In genomic region chr15:74432968-74433591, GRCh38 we compare ENCODE assay signal across 8 cellular contexts. TPM values are rescaled to one million over a fixed set of nuclear protein-coding genes. Genes with fewer than 3 reads are reported as not detected.
DNase-seq lines count a peak whose midpoint lies in the region; ATAC-seq and TF ChIP-seq lines count a peak whose summit lies in the region.

No MANE protein-coding gene starts in this region.

- peaks cover 0 to 24% (median 17%) of the 10 kb centered on the region in 4 donors for H3K4me1 ChIP-seq in Peyer's patch

- no peak for DNase-seq in activated CD4-positive, alpha-beta T cell treated with anti-CD3 and anti-CD28 coated beads, Interleukin-2, amount 10 ng/mL, durations not matched to agents 7 days and 5 days
- DNase-seq in activated CD4-positive, alpha-beta T cell treated with anti-CD3 and anti-CD28 coated beads, Interleukin-2, amount 50 U/mL, for 48 hours: no peak
- DNase-seq in Peyer's patch (peak in 1 of 3 donors; percentile 56), epithelial cell of esophagus (ENCODE audit: low read depth) (no peak), osteocyte (ENCODE audit: extremely low spot score, unreplicated experiment) (no peak), DMS 273 treated with DMSO at 0.1 percent for 48 hours (lab: John Stamatoyannopoulos, UW) (no peak)
- DNase-seq in activated CD4-positive, alpha-beta T cell treated with anti-CD3 and anti-CD28 coated beads for 48 hours: no peak

- peak overlapping the region; percentile 69 to 93 (median 84) for H3K27ac ChIP-seq in Peyer's patch

- H3K4me3 ChIP-seq in Peyer's patch (peak overlapping the region; percentile 65 to 81 (median 80)), epithelial cell of esophagus (ENCODE audit: low read length) (peak overlapping the region; percentile 52)

- H3K27me3 Mint-ChIP-seq in activated CD4-positive, alpha-beta T cell treated with anti-CD3 and anti-CD28 coated beads, Interleukin-2, amount 10 ng/mL, durations not matched to agents 7 days and 5 days: peaks cover 4% of the 10 kb centered on the region
- H3K27me3 Mint-ChIP-seq in osteocyte (ENCODE audit: unreplicated experiment): peaks cover 14% of the 10 kb centered on the region

- TF ChIP-seq CTCF in Peyer's patch (IDR thresholded peaks at IDR 0.05): no peak
- TF ChIP-seq CTCF in epithelial cell of esophagus (IDR thresholded peaks at IDR 0.05; ENCODE audit: insufficient read depth, low read depth, low read length, missing control alignments): no peak
- no peak for TF ChIP-seq CTCF in osteocyte (IDR thresholded peaks at IDR 0.05)

- H3K9me3 Mint-ChIP-seq in activated CD4-positive, alpha-beta T cell treated with anti-CD3 and anti-CD28 coated beads, Interleukin-2, amount 10 ng/mL, durations not matched to agents 7 days and 5 days: no peaks in the 10 kb centered on the region
- H3K9me3 Mint-ChIP-seq in osteocyte (ENCODE audit: unreplicated experiment): no peaks in the 10 kb centered on the region

- no peaks in the 10 kb centered on the region for H3K36me3 Mint-ChIP-seq in activated CD4-positive, alpha-beta T cell treated with anti-CD3 and anti-CD28 coated beads, Interleukin-2, amount 10 ng/mL, durations not matched to agents 7 days and 5 days (ENCODE audit: low read depth)
- H3K36me3 Mint-ChIP-seq in osteocyte (ENCODE audit: unreplicated experiment): no peaks in the 10 kb centered on the region

- no peaks in the 10 kb centered on the region for H3K36me3 ChIP-seq in Peyer's patch

- TF ChIP-seq POLR2A in Peyer's patch (IDR thresholded peaks at IDR 0.05): no peak

- H3K27ac Mint-ChIP-seq in activated CD4-positive, alpha-beta T cell treated with anti-CD3 and anti-CD28 coated beads, Interleukin-2, amount 10 ng/mL, durations not matched to agents 7 days and 5 days: no peak overlapping the region
- H3K27ac Mint-ChIP-seq in osteocyte (ENCODE audit: unreplicated experiment): no peak overlapping the region

- peak overlapping the region; percentile 73 for H3K4me3 Mint-ChIP-seq in activated CD4-positive, alpha-beta T cell treated with anti-CD3 and anti-CD28 coated beads, Interleukin-2, amount 10 ng/mL, durations not matched to agents 7 days and 5 days
- H3K4me3 Mint-ChIP-seq in osteocyte (ENCODE audit: unreplicated experiment): peak overlapping the region; percentile 45

- peaks cover 0 to 9% of the 10 kb centered on the region in 2 donors for H3K27me3 ChIP-seq in Peyer's patch

- no peaks in the 10 kb centered on the region for H3K9me3 ChIP-seq in Peyer's patch

- peaks cover 41% of the 10 kb centered on the region for H3K4me1 Mint-ChIP-seq in activated CD4-positive, alpha-beta T cell treated with anti-CD3 and anti-CD28 coated beads, Interleukin-2, amount 10 ng/mL, durations not matched to agents 7 days and 5 days
- peaks cover 10% of the 10 kb centered on the region for H3K4me1 Mint-ChIP-seq in osteocyte (ENCODE audit: unreplicated experiment)

- CTCF ChIA-PET in activated CD4-positive, alpha-beta T cell treated with anti-CD3 and anti-CD28 coated beads, Interleukin-2, amount 10 ng/mL, durations not matched to agents 7 days and 5 days (lab: Charles Lee): interaction anchor here (1.0 to 11.4 kb wide), 6 partner anchors 9 to 50 kb away, joined by 3 to 120 read pairs (median 9); no protein-coding TSS in a partner anchor

- POLR2A ChIA-PET in activated CD4-positive, alpha-beta T cell treated with anti-CD3 and anti-CD28 coated beads, Interleukin-2, amount 10 ng/mL, durations not matched to agents 7 days and 5 days (lab: Charles Lee): no interaction called here

- ATAC-seq in GM18870 (IDR thresholded peaks at IDR 0.05; ENCODE audit: unreplicated experiment): no peak

RNA-seq across cellular contexts. Expression of gene SEMA7A, which starts 0.7 kb away (rescaled TPM):
- total RNA-seq in activated CD4-positive, alpha-beta T cell treated with anti-CD3 and anti-CD28 coated beads, Interleukin-2, amount 10 ng/mL, durations not matched to agents 7 days and 5 days: 1 to 10 TPM; 2.7 to 3.5 TPM
- total RNA-seq in Peyer's patch (10 to 100 TPM in 1 of 4 donors, 1 to 10 TPM in 3; 1.5 to 42.9 (median 1.6) TPM), osteocyte (0.37 and 0.51 TPM in 2 replicates)

RNA-seq across cellular contexts. Expression of gene UBL7, which starts 27.9 kb away (rescaled TPM):
- total RNA-seq in activated CD4-positive, alpha-beta T cell treated with anti-CD3 and anti-CD28 coated beads, Interleukin-2, amount 10 ng/mL, durations not matched to agents 7 days and 5 days: 10 to 100 TPM; 52.2 to 53.7 TPM
- total RNA-seq in Peyer's patch (10 to 100 TPM; 22.3 to 39.6 (median 32.6) TPM), osteocyte (49.6 and 59.5 TPM in 2 replicates)
